28 cellular contexts compared by ENCODE assay signal in the genomic region with DNA sequence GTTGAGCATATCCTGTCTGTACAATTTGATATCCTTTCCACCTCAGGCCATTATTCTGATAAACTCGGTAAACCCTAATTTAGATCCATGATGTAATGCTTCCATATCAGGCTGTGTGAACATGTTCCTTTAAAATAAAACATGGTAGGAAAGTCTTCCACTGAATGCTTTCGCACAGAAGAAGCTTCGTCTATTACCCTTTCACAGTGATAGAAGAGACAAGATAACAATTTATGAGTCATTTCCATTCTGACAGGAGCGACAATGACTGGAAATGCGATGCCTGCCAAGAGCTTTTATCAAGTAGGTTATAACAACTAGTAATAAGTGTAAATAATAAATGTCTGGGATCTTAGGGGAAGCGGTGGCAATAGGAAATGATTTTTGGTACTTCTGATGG.
"Had no signal": no experiment of that assay in that cellular context is flagged by ENCODE, and none has a peak within 500 bp of the region (broad histone marks: within the 10 kb centered on the region; RNA-seq: fewer than 3 reads in every experiment).

No MANE protein-coding gene starts in this region.

- H3K27me3 ChIP-seq: colonic mucosa, esophagus squamous epithelium, gastrocnemius medialis, left lung had no signal

- H3K4me1 Mint-ChIP-seq: endodermal cell, mesothelial cell of epicardium, naive B cell had no signal

- H3K36me3 ChIP-seq: colonic mucosa, esophagus squamous epithelium, gastrocnemius medialis, heart right ventricle, left lung, lower lobe of right lung had no signal

- ATAC-seq: effector memory CD8-positive, alpha-beta T cell; esophagus mucosa; gastrocnemius medialis; heart right ventricle; left cardiac atrium; left lung; left ventricle myocardium superior; lower lobe of right lung; mucosa of descending colon had no signal

- H3K9me3 ChIP-seq: colonic mucosa, esophagus squamous epithelium, gastrocnemius medialis, heart right ventricle, left lung, lower lobe of right lung, mucosa of descending colon had no signal

- DNase-seq: colonic mucosa; cortex of kidney; effector CD8-positive, alpha-beta T cell; effector memory CD8-positive, alpha-beta T cell; endodermal cell; erythroblast; esophagus squamous epithelium; foreskin fibroblast; foreskin melanocyte; gastrocnemius medialis; glutamatergic neuron; head of caudate nucleus; heart right ventricle; hippocampal formation; left cardiac atrium; left lung; left ventricle myocardium superior; lower lobe of right lung; mesenchymal stem cell; mucosa of descending colon; naive B cell had no signal

- H3K36me3 Mint-ChIP-seq: mesothelial cell of epicardium, naive B cell had no signal

- H3K4me1 ChIP-seq: colonic mucosa, esophagus squamous epithelium, gastrocnemius medialis, heart right ventricle, left lung, lower lobe of right lung had no signal

- H3K4me3 Mint-ChIP-seq: dendritic cell treated with granulocyte-macrophage colony-stimulating factor and Interleukin-4, amounts not matched to agents 40 ng/mL and 50 ng/mL, for 4 days; effector memory CD8-positive, alpha-beta T cell; endodermal cell; mesothelial cell of epicardium; naive B cell had no signal

- H3K4me3 ChIP-seq: colonic mucosa, esophagus squamous epithelium, gastrocnemius medialis, heart right ventricle, left lung, lower lobe of right lung, mucosa of descending colon had no signal

- H3K27me3 Mint-ChIP-seq: dendritic cell treated with granulocyte-macrophage colony-stimulating factor and Interleukin-4, amounts not matched to agents 40 ng/mL and 50 ng/mL, for 4 days had no signal

- H3K9me3 Mint-ChIP-seq: dendritic cell treated with granulocyte-macrophage colony-stimulating factor and Interleukin-4, amounts not matched to agents 40 ng/mL and 50 ng/mL, for 4 days; effector memory CD8-positive, alpha-beta T cell; endodermal cell; mesothelial cell of epicardium had no signal

- H3K27ac Mint-ChIP-seq: dendritic cell treated with granulocyte-macrophage colony-stimulating factor and Interleukin-4, amounts not matched to agents 40 ng/mL and 50 ng/mL, for 4 days; effector memory CD8-positive, alpha-beta T cell; endodermal cell; mesothelial cell of epicardium; naive B cell had no signal

- FAIRE-seq: endometrium, islet of Langerhans, keratinocyte had no signal

- H3K27ac ChIP-seq: colonic mucosa, epithelial cell of prostate, esophagus squamous epithelium, gastrocnemius medialis, heart right ventricle, left lung, lower lobe of right lung had no signal
